In genomic region chr15:89689930-89690275, GRCh38 we compare ENCODE assay signal across 10 cellular contexts. TPM values are rescaled to one million over a fixed set of nuclear protein-coding genes. Genes with fewer than 3 reads are reported as not detected.
DNase-seq lines count a peak whose midpoint lies in the region; ATAC-seq, FAIRE-seq and TF ChIP-seq lines count a peak whose summit lies in the region.
"Not testable (repeated sequence)": the region's sequence is repeated elsewhere in the genome, so short reads cannot be mapped to it uniquely, and the experiment has no call there.
"Had no signal": no experiment of that assay in that cellular context is flagged by ENCODE, and none has a peak within 500 bp of the region (broad histone marks: within the 10 kb centered on the region; RNA-seq: fewer than 3 reads in every experiment).

No MANE protein-coding gene starts in this region.

- not testable (repeated sequence) for H3K27me3 ChIP-seq in BJ (ENCODE audit: control insufficient read depth, insufficient read depth, low read length); IMR-90 (ENCODE audit: control insufficient read depth, insufficient read depth, low read length); esophagus squamous epithelium; HepG2 (ENCODE audit: control insufficient read depth in 1 of 2, insufficient read depth in 2 of 2, low read length in 2 of 2); subcutaneous abdominal adipose tissue (ENCODE audit: control insufficient read depth in 5 of 5, insufficient read depth in 4 of 5, low read length in 5 of 5)
- peaks cover 0 to 22% (median 6%) of the 10 kb centered on the region in 3 experiments for H3K27me3 ChIP-seq in neuronal stem cell (ENCODE audit: control insufficient read depth in 3 of 3, insufficient read depth in 3 of 3, low read depth in 1 of 3, low read length in 3 of 3)

- not testable (repeated sequence) for H2BK120ac ChIP-seq in IMR-90 (ENCODE audit: low read depth, low read length); neuronal stem cell (ENCODE audit: low read depth, low read length)

- not testable (repeated sequence) for H2BK12ac ChIP-seq in neuronal stem cell (ENCODE audit: low read length)

- H3K4me2 ChIP-seq in IMR-90 (ENCODE audit: low read depth, low read length) (peak overlapping the region; percentile 95), HepG2 (ENCODE audit: low read depth, low read length) (peak overlapping the region; percentile 98), neuronal stem cell (ENCODE audit: insufficient read depth, low read length, poor library complexity, severe bottlenecking) (peak overlapping the region; percentile 88)

- H2BK15ac ChIP-seq in IMR-90 (ENCODE audit: low read depth, low read length); neuronal stem cell (ENCODE audit: low read length): not testable (repeated sequence)

- H3K79me2 ChIP-seq in HepG2 (ENCODE audit: insufficient read depth, low read length) = not testable (repeated sequence)

- H3K9ac ChIP-seq in IMR-90 (ENCODE audit: low read depth, low read length) (peak overlapping the region; percentile 71), HepG2 (ENCODE audit: insufficient read depth, low read depth, low read length) (peak overlapping the region; percentile 77), neuronal stem cell (ENCODE audit: low read depth, low read length, poor library complexity) (peak overlapping the region; percentile 86), subcutaneous abdominal adipose tissue (ENCODE audit: low read length in 5 of 5) (peak overlapping the region; percentile 49 to 86 (median 72))

- not testable (repeated sequence) for H4K91ac ChIP-seq in IMR-90 (ENCODE audit: insufficient read depth, low read depth, low read length); neuronal stem cell (ENCODE audit: low read depth, low read length, poor library complexity)

- H2AK5ac ChIP-seq in IMR-90 (ENCODE audit: low read depth, low read length); neuronal stem cell (ENCODE audit: low read depth, low read length): not testable (repeated sequence)

- intact Hi-C loops in IMR-90 (cut with micrococcal nuclease); esophagus squamous epithelium (cut with DNase I): not testable (repeated sequence)
- intact Hi-C loops in HepG2 (cut with micrococcal nuclease; ENCODE audit: unreplicated experiment) = loop anchor here (1.0 kb wide), 1 partner anchor 119 kb away; no protein-coding TSS in a partner anchor

- dilution Hi-C loops in IMR-90 (cut with HindIII; ENCODE audit: low sequenced_read_pairs, unreplicated experiment) = not testable (repeated sequence)

- H4K20me1 ChIP-seq in IMR-90 (ENCODE audit: insufficient read depth, low read length); HepG2 (ENCODE audit: insufficient read depth, low read length): not testable (repeated sequence)

- in situ Hi-C loops in IMR-90 (cut with MboI; ENCODE audit: low sequenced_read_pairs); astrocyte of the spinal cord (cut with HindIII; ENCODE audit: low sequenced_read_pairs); HepG2 (cut with HindIII; ENCODE audit: extremely low pct_ligation_motif_present, low pct_unique_long_range_greater_than_20kb): not testable (repeated sequence)

- H3K4me1 ChIP-seq in IMR-90 (ENCODE audit: control insufficient read depth, insufficient read depth, low read length); neuronal stem cell (ENCODE audit: control insufficient read depth in 2 of 2, insufficient read depth in 1 of 2, low read depth in 1 of 2, low read length in 2 of 2): not testable (repeated sequence)
- peaks cover 5 to 30% (median 19%) of the 10 kb centered on the region in 3 donors for H3K4me1 ChIP-seq in esophagus squamous epithelium
- H3K4me1 ChIP-seq in HepG2 (ENCODE audit: insufficient read depth, low read length) = peaks cover 25% of the 10 kb centered on the region
- H3K4me1 ChIP-seq in subcutaneous abdominal adipose tissue (ENCODE audit: control insufficient read depth in 5 of 5, insufficient read depth in 5 of 5, low read length in 5 of 5) = peaks cover 0 to 61% (median 38%) of the 10 kb centered on the region in 5 donors

- 80% methylated on average over 5 of the region's 15 CpGs; no CpG with 5 or more reads in 1 of the 2 experiments for WGBS in IMR-90 (ENCODE audit: extremely low coverage in 2 of 2, insufficient read length in 1 of 2), 2 experiments
- WGBS in esophagus squamous epithelium, 2 donors = 28 to 30% methylated on average over 15 of the region's 15 CpGs
- 17% methylated on average over 13 of the region's 15 CpGs for WGBS in HepG2 (ENCODE audit: low lambda C conversion rate)
- no CpG with 5 or more reads among the region's 15 CpGs for WGBS in neuronal stem cell (ENCODE audit: extremely low coverage in 2 of 2, insufficient read length in 2 of 2, insufficient replicate concordance in 1 of 2), 2 donors

- not testable (repeated sequence) for TF ChIP-seq POLR2A in IMR-90 (IDR thresholded peaks at IDR 0.05; ENCODE audit: low read depth, low read length); esophagus squamous epithelium (IDR thresholded peaks at IDR 0.05); HepG2 (IDR thresholded peaks at IDR 0.05; ENCODE audit: insufficient read depth in 1 of 2, low read depth in 2 of 2, low read length in 2 of 2)

- H3K9me1 ChIP-seq in IMR-90 (ENCODE audit: insufficient read depth, low read length) = not testable (repeated sequence)

- H3K27ac ChIP-seq in IMR-90 (ENCODE audit: insufficient read depth, low read length) (peak overlapping the region; percentile 25; the same call in 1 of the 2 replicates), esophagus squamous epithelium (peak overlapping the region; percentile 60 to 89 (median 72)), HepG2 (ENCODE audit: extremely low read length, insufficient read depth, low read length) (peak overlapping the region; percentile 68), subcutaneous abdominal adipose tissue (ENCODE audit: low read depth, low read length) (peak overlapping the region; percentile 83)
- H3K27ac ChIP-seq in neuronal stem cell (replicated peaks; ENCODE audit: low read length) = not testable (repeated sequence)

- H3K79me1 ChIP-seq in IMR-90 (ENCODE audit: low read depth in 1 of 2, low read length in 2 of 2); neuronal stem cell (ENCODE audit: low read depth, low read length): not testable (repeated sequence)

- peak overlapping the region; percentile 85 for H4K5ac ChIP-seq in IMR-90 (ENCODE audit: low read depth, low read length)

- BruUV-seq in IMR-90 (replicated peaks; lab: Mats Ljungman, UMichigan); HepG2 (replicated peaks; lab: Mats Ljungman, UMichigan): not testable (repeated sequence)

- not testable (repeated sequence) for H3K9me3 ChIP-seq in IMR-90 (ENCODE audit: control insufficient read depth, insufficient read depth, low read length); esophagus squamous epithelium; HepG2 (ENCODE audit: low read length); neuronal stem cell (replicated peaks in 1 of 2; ENCODE audit: control insufficient read depth in 2 of 2, insufficient read depth in 1 of 2, low read depth in 1 of 2, low read length in 2 of 2); subcutaneous abdominal adipose tissue (ENCODE audit: control insufficient read depth in 5 of 5, low read length in 5 of 5)

- H2BK20ac ChIP-seq in IMR-90 (ENCODE audit: low read depth, low read length) = not testable (repeated sequence)

- not testable (repeated sequence) for TF ChIP-seq CTCF in BJ (IDR thresholded peaks at IDR 0.05; ENCODE audit: insufficient read depth, low read depth, low read length); IMR-90 (conservative IDR thresholded peaks at IDR 0.05; ENCODE audit: low read depth, low read length); WI38 (IDR thresholded peaks at IDR 0.05; ENCODE audit: low read depth, low read length); astrocyte of the spinal cord (IDR thresholded peaks at IDR 0.05; ENCODE audit: low read depth, low read length); esophagus squamous epithelium (IDR thresholded peaks at IDR 0.05); HepG2 (CRISPR knock-in tag; IDR thresholded peaks at IDR 0.05)

- H4K8ac ChIP-seq in IMR-90 (ENCODE audit: low read depth in 2 of 2, low read length in 2 of 2) (peak overlapping the region; percentile 86 to 92), neuronal stem cell (ENCODE audit: low read depth, low read length) (peak overlapping the region; percentile 52)

- not testable (repeated sequence) for TF ChIP-seq RAD21 in IMR-90 (IDR thresholded peaks at IDR 0.05; ENCODE audit: low read length); HepG2 (CRISPR knock-in tag; IDR thresholded peaks at IDR 0.05)

- H3K36me3 ChIP-seq in BJ (ENCODE audit: control insufficient read depth, insufficient read depth, low read length); IMR-90 (ENCODE audit: control insufficient read depth, insufficient read depth, low read length); HepG2 (replicated peaks in 1 of 2; ENCODE audit: control insufficient read depth in 1 of 2, insufficient read depth in 2 of 2, low read length in 2 of 2); neuronal stem cell (replicated peaks in 1 of 2; ENCODE audit: control insufficient read depth in 2 of 2, insufficient read depth in 2 of 2, low read length in 2 of 2); subcutaneous abdominal adipose tissue (ENCODE audit: control insufficient read depth in 5 of 5, insufficient read depth in 5 of 5, low read length in 5 of 5): not testable (repeated sequence)
- H3K36me3 ChIP-seq in esophagus squamous epithelium = peaks cover 0 to 11% (median 0%) of the 10 kb centered on the region in 3 donors

- peak overlapping the region; percentile 80; the same call in 1 of the 2 replicates for H3K14ac ChIP-seq in IMR-90 (replicated peaks; ENCODE audit: low read depth, low read length)
- not testable (repeated sequence) for H3K14ac ChIP-seq in neuronal stem cell (ENCODE audit: low read length)

- H2AFZ ChIP-seq in IMR-90 (replicated peaks; ENCODE audit: low read length, poor library complexity) (peak overlapping the region; percentile 99), HepG2 (ENCODE audit: low read length) (peak overlapping the region; percentile 79), neuronal stem cell (ENCODE audit: low read length) (peak overlapping the region; percentile 90)

- H2BK5ac ChIP-seq in IMR-90 (ENCODE audit: low read depth, low read length, poor library complexity, severe bottlenecking); neuronal stem cell (ENCODE audit: low read length): not testable (repeated sequence)

- H3K4me3 ChIP-seq in BJ (ENCODE audit: low read depth, low read length) (peak overlapping the region; percentile 92), IMR-90 (ENCODE audit: insufficient read depth, low read depth, low read length) (peak overlapping the region; percentile 95), WI38 (ENCODE audit: low read depth, low read length) (peak overlapping the region; percentile 71), astrocyte of the spinal cord (ENCODE audit: low read depth, low read length) (peak overlapping the region; percentile 85), esophagus squamous epithelium (peak overlapping the region; percentile 41 to 95 (median 81)), HepG2 (replicated peaks in 1 of 3; ENCODE audit: insufficient read depth in 1 of 3, low read depth in 2 of 3, low read length in 3 of 3) (peak overlapping the region; percentile 72 to 83 (median 79)), neuronal stem cell (ENCODE audit: low read length in 2 of 2) (peak overlapping the region; percentile 61 to 94), subcutaneous abdominal adipose tissue (ENCODE audit: low read depth in 1 of 5, low read length in 5 of 5) (peak overlapping the region; percentile 83 to 92 (median 88))

- not testable (repeated sequence) for H3K56ac ChIP-seq in IMR-90 (ENCODE audit: extremely low read depth, insufficient read depth, low read length)

- H3K23ac ChIP-seq in IMR-90 (ENCODE audit: low read depth, low read length) (0 out of 2 replicates have a peak overlapping the region, but pooled peaks have one; percentile 11), neuronal stem cell (ENCODE audit: low read depth, low read length, poor library complexity) (peak overlapping the region; percentile 29)

- POLR2A ChIA-PET in BJ (lab: Charles Lee); IMR-90 (lab: Charles Lee; ENCODE audit: unreplicated experiment); HepG2 (lab: Yijun Ruan, JAX): not testable (repeated sequence)

- not testable (repeated sequence) for H3K4ac ChIP-seq in IMR-90 (ENCODE audit: low read depth, low read length); neuronal stem cell (ENCODE audit: low read length)

- TF ChIP-seq EP300 in HepG2 (IDR thresholded peaks at IDR 0.05; ENCODE audit: low read depth in 2 of 2, low read length in 2 of 2); HepG2 (CRISPR knock-in tag; IDR thresholded peaks at IDR 0.05; ENCODE audit: borderline replicate concordance): not testable (repeated sequence)

- H2AK9ac ChIP-seq in IMR-90 (replicated peaks; ENCODE audit: low read depth, low read length, poor library complexity) = not testable (repeated sequence)

- CTCF ChIA-PET in BJ (lab: Yijun Ruan, JAX); IMR-90 (lab: Yijun Ruan, JAX); HepG2 (lab: Yijun Ruan, JAX; ENCODE audit: low intra/inter-chr PET ratio, low total read pairs): not testable (repeated sequence)

- peak overlapping the region; percentile 11 for H3K18ac ChIP-seq in IMR-90 (ENCODE audit: low read depth, low read length)
- not testable (repeated sequence) for H3K18ac ChIP-seq in neuronal stem cell (ENCODE audit: low read length)

- FAIRE-seq in HepG2 (lab: Jason Lieb, UNC) = not testable (repeated sequence)

- not testable (repeated sequence) for ATAC-seq in IMR-90 (ENCODE audit: low read depth); HepG2

- DNase-seq in BJ (ENCODE audit: low read depth); IMR-90; astrocyte of the spinal cord (ENCODE audit: low read depth, low spot score); esophagus squamous epithelium (lab: John Stamatoyannopoulos, UW); HepG2 (ENCODE audit: low spot score); neuronal stem cell (ENCODE audit: low spot score): not testable (repeated sequence)

RNA-seq across cellular contexts. Expression of gene PEX11A, which starts 0.7 kb away (rescaled TPM):
- polyA plus RNA-seq in BJ (2011; rRNA removed) (8.5 and 8.9 TPM in 2 replicates), IMR-90 (2012; rRNA removed) (3.3 and 4.2 TPM in 2 replicates), HepG2 (2011; rRNA removed) (9.9 and 10.2 TPM in 2 replicates)
- polyA minus RNA-seq in BJ (2011; rRNA and poly(A)+ RNA removed) = 3.7 and 5.1 TPM in 2 replicates
- total RNA-seq in IMR-90 (2012; rRNA removed) (7.8 and 10.2 TPM in 2 replicates), esophagus squamous epithelium (1 to 10 TPM; 3.1 to 6.7 (median 5.6) TPM), HepG2 (2016; rRNA removed; fragmentation: Illumina TruSeq; extraction: Trizol) (13.9 and 15.1 TPM in 2 replicates)
- polyA plus RNA-seq in IMR-90 (2012; cell fraction: cytosol; rRNA removed) = 2.0 and 3.7 TPM in 2 replicates
- polyA plus RNA-seq in IMR-90 (2012; cell fraction: nucleus; rRNA removed; ENCODE audit: low replicate concordance) = 0.86 and 2.9 TPM in 2 replicates
- 4.7 and 7.4 TPM in 2 replicates for total RNA-seq in HepG2 (2016; cell fraction: cytosol; rRNA removed; fragmentation: Illumina TruSeq; extraction: Trizol; ENCODE audit: low read depth)
- 13.4 and 17.5 TPM in 2 replicates for total RNA-seq in HepG2 (2016; cell fraction: insoluble cytoplasmic fraction; rRNA removed; fragmentation: Illumina TruSeq; extraction: Trizol)
- total RNA-seq in HepG2 (2016; cell fraction: membrane; rRNA removed; fragmentation: Illumina TruSeq; extraction: Trizol) = 13.1 and 13.3 TPM in 2 replicates
- total RNA-seq in HepG2 (2016; cell fraction: nucleus; rRNA removed; fragmentation: Illumina TruSeq; extraction: Trizol) = 10.3 and 14.3 TPM in 2 replicates
- 6.7 and 8.8 TPM in 2 replicates for polyA plus RNA-seq in HepG2 (2011; cell fraction: cytosol; rRNA removed)
- polyA plus RNA-seq in HepG2 (2011; cell fraction: nucleus; rRNA removed) = 3.8 and 4.1 TPM in 2 replicates
- polyA plus RNA-seq in HepG2 (2012) = 7.1 and 12.4 TPM in 2 replicates
- polyA plus RNA-seq in HepG2 (2016; cell fraction: cytosol; fragmentation: Illumina TruSeq; extraction: Trizol; ENCODE audit: low read depth) = 4.6 and 5.2 TPM in 2 replicates
- polyA plus RNA-seq in HepG2 (2016; cell fraction: insoluble cytoplasmic fraction; fragmentation: Illumina TruSeq; extraction: Trizol; ENCODE audit: low read depth) = 11.8 and 13.2 TPM in 2 replicates
- polyA plus RNA-seq in HepG2 (2016; cell fraction: membrane; fragmentation: Illumina TruSeq; extraction: Trizol; ENCODE audit: low read depth) = 7.2 and 9.6 TPM in 2 replicates
- 20.5 and 22.2 TPM in 2 replicates for polyA plus RNA-seq in HepG2 (2016; cell fraction: nucleus; fragmentation: Illumina TruSeq; extraction: Trizol; ENCODE audit: insufficient read depth, low read depth)
- polyA minus RNA-seq in HepG2 (2011; rRNA and poly(A)+ RNA removed; ENCODE audit: low replicate concordance) = 11.1 and 11.3 TPM in 2 replicates
- 6.5 and 7.1 TPM in 2 replicates for polyA minus RNA-seq in HepG2 (2011; cell fraction: cytosol; rRNA and poly(A)+ RNA removed)
- polyA minus RNA-seq in HepG2 (2011; cell fraction: nucleus; rRNA and poly(A)+ RNA removed) = 4.8 and 7.3 TPM in 2 replicates
- 5.4 TPM for polyA plus RNA-seq in neuronal stem cell (2013, experiment 1 of 2)
- polyA plus RNA-seq in neuronal stem cell (2013, experiment 2 of 2) = 4.5 TPM

RNA-seq across cellular contexts. Expression of gene WDR93, which starts 0.7 kb away (rescaled TPM):
- polyA plus RNA-seq in BJ (2011; rRNA removed) = 0.15 and 0.17 TPM in 2 replicates
- not detected in 2 replicates for polyA minus RNA-seq in BJ (2011; rRNA and poly(A)+ RNA removed)
- total RNA-seq in IMR-90 (2012; rRNA removed) = not detected in 2 replicates
- not detected in 2 replicates for polyA plus RNA-seq in IMR-90 (2012; rRNA removed)
- not detected in 2 replicates for polyA plus RNA-seq in IMR-90 (2012; cell fraction: cytosol; rRNA removed)
- polyA plus RNA-seq in IMR-90 (2012; cell fraction: nucleus; rRNA removed; ENCODE audit: low replicate concordance) = 0.03 TPM in 1 of 2 replicates, not detected in the other
- not detected for total RNA-seq in esophagus squamous epithelium
- not detected in 2 replicates for total RNA-seq in HepG2 (2016; rRNA removed; fragmentation: Illumina TruSeq; extraction: Trizol)
- total RNA-seq in HepG2 (2016; cell fraction: cytosol; rRNA removed; fragmentation: Illumina TruSeq; extraction: Trizol; ENCODE audit: low read depth) = not detected in 2 replicates
- total RNA-seq in HepG2 (2016; cell fraction: insoluble cytoplasmic fraction; rRNA removed; fragmentation: Illumina TruSeq; extraction: Trizol) = 0.06 TPM in 1 of 2 replicates, not detected in the other
- not detected in 2 replicates for total RNA-seq in HepG2 (2016; cell fraction: membrane; rRNA removed; fragmentation: Illumina TruSeq; extraction: Trizol)
- total RNA-seq in HepG2 (2016; cell fraction: nucleus; rRNA removed; fragmentation: Illumina TruSeq; extraction: Trizol) = not detected in 2 replicates
- polyA plus RNA-seq in HepG2 (2011; rRNA removed) = 0.07 and 0.08 TPM in 2 replicates
- 0.03 and 0.05 TPM in 2 replicates for polyA plus RNA-seq in HepG2 (2011; cell fraction: cytosol; rRNA removed)
- not detected in 2 replicates for polyA plus RNA-seq in HepG2 (2011; cell fraction: nucleus; rRNA removed)
- not detected in 2 replicates for polyA plus RNA-seq in HepG2 (2012)
- not detected in 2 replicates for polyA plus RNA-seq in HepG2 (2016; cell fraction: cytosol; fragmentation: Illumina TruSeq; extraction: Trizol; ENCODE audit: low read depth)
- not detected in 2 replicates for polyA plus RNA-seq in HepG2 (2016; cell fraction: insoluble cytoplasmic fraction; fragmentation: Illumina TruSeq; extraction: Trizol; ENCODE audit: low read depth)
- not detected in 2 replicates for polyA plus RNA-seq in HepG2 (2016; cell fraction: membrane; fragmentation: Illumina TruSeq; extraction: Trizol; ENCODE audit: low read depth)
- polyA plus RNA-seq in HepG2 (2016; cell fraction: nucleus; fragmentation: Illumina TruSeq; extraction: Trizol; ENCODE audit: insufficient read depth, low read depth) = not detected in 2 replicates
- 0.14 TPM in 1 of 2 replicates, not detected in the other for polyA minus RNA-seq in HepG2 (2011; rRNA and poly(A)+ RNA removed; ENCODE audit: low replicate concordance)
- polyA minus RNA-seq in HepG2 (2011; cell fraction: cytosol; rRNA and poly(A)+ RNA removed) = not detected in 2 replicates
- polyA minus RNA-seq in HepG2 (2011; cell fraction: nucleus; rRNA and poly(A)+ RNA removed) = not detected in 2 replicates
- 0.26 TPM for polyA plus RNA-seq in neuronal stem cell (2013, experiment 1 of 2)
- 0.29 TPM for polyA plus RNA-seq in neuronal stem cell (2013, experiment 2 of 2)
- total RNA-seq: esophagus mucosa, left lobe of liver had no signal

RNA-seq across cellular contexts. Expression of gene PLIN1, which starts 10.7 kb away (rescaled TPM):
- polyA plus RNA-seq in BJ (2011; rRNA removed) = 0.06 and 0.07 TPM in 2 replicates
- polyA minus RNA-seq in BJ (2011; rRNA and poly(A)+ RNA removed) = not detected in 2 replicates
- total RNA-seq in IMR-90 (2012; rRNA removed) = under 0.01 TPM in 2 replicates
- polyA plus RNA-seq in IMR-90 (2012; rRNA removed) = 0.07 and 0.09 TPM in 2 replicates
- polyA plus RNA-seq in IMR-90 (2012; cell fraction: cytosol; rRNA removed) = 0.05 TPM in 1 of 2 replicates, not detected in the other
- 0.29 and 0.34 TPM in 2 replicates for polyA plus RNA-seq in IMR-90 (2012; cell fraction: nucleus; rRNA removed; ENCODE audit: low replicate concordance)
- 1 to 10 TPM in 2 of 4 donors, under 1 TPM in 2; 0.26 to 3.6 (median 0.91) TPM for total RNA-seq in esophagus squamous epithelium
- total RNA-seq in HepG2 (2016; rRNA removed; fragmentation: Illumina TruSeq; extraction: Trizol) = 0.73 and 1.2 TPM in 2 replicates
- 0.71 TPM in 2 replicates for total RNA-seq in HepG2 (2016; cell fraction: cytosol; rRNA removed; fragmentation: Illumina TruSeq; extraction: Trizol; ENCODE audit: low read depth)
- 0.65 and 1.4 TPM in 2 replicates for total RNA-seq in HepG2 (2016; cell fraction: insoluble cytoplasmic fraction; rRNA removed; fragmentation: Illumina TruSeq; extraction: Trizol)
- total RNA-seq in HepG2 (2016; cell fraction: membrane; rRNA removed; fragmentation: Illumina TruSeq; extraction: Trizol) = 0.34 and 0.76 TPM in 2 replicates
- total RNA-seq in HepG2 (2016; cell fraction: nucleus; rRNA removed; fragmentation: Illumina TruSeq; extraction: Trizol) = 1.3 TPM in 2 replicates
- 0.74 and 0.78 TPM in 2 replicates for polyA plus RNA-seq in HepG2 (2011; rRNA removed)
- polyA plus RNA-seq in HepG2 (2011; cell fraction: cytosol; rRNA removed) = 0.16 and 0.60 TPM in 2 replicates
- polyA plus RNA-seq in HepG2 (2011; cell fraction: nucleus; rRNA removed) = 1.6 and 2.1 TPM in 2 replicates
- 0.49 and 0.54 TPM in 2 replicates for polyA plus RNA-seq in HepG2 (2012)
- 1.5 and 1.7 TPM in 2 replicates for polyA plus RNA-seq in HepG2 (2016; cell fraction: cytosol; fragmentation: Illumina TruSeq; extraction: Trizol; ENCODE audit: low read depth)
- polyA plus RNA-seq in HepG2 (2016; cell fraction: insoluble cytoplasmic fraction; fragmentation: Illumina TruSeq; extraction: Trizol; ENCODE audit: low read depth) = 0.97 and 1.0 TPM in 2 replicates
- 0.22 and 0.55 TPM in 2 replicates for polyA plus RNA-seq in HepG2 (2016; cell fraction: membrane; fragmentation: Illumina TruSeq; extraction: Trizol; ENCODE audit: low read depth)
- 3.1 and 3.5 TPM in 2 replicates for polyA plus RNA-seq in HepG2 (2016; cell fraction: nucleus; fragmentation: Illumina TruSeq; extraction: Trizol; ENCODE audit: insufficient read depth, low read depth)
- 0.49 TPM in 1 of 2 replicates, not detected in the other for polyA minus RNA-seq in HepG2 (2011; rRNA and poly(A)+ RNA removed; ENCODE audit: low replicate concordance)
- polyA minus RNA-seq in HepG2 (2011; cell fraction: cytosol; rRNA and poly(A)+ RNA removed) = not detected in 2 replicates
- 0.87 and 1.4 TPM in 2 replicates for polyA minus RNA-seq in HepG2 (2011; cell fraction: nucleus; rRNA and poly(A)+ RNA removed)
- 0.13 TPM for polyA plus RNA-seq in neuronal stem cell (2013, experiment 1 of 2)
- 0.24 TPM for polyA plus RNA-seq in neuronal stem cell (2013, experiment 2 of 2)

RNA-seq across cellular contexts. Expression of gene KIF7, which starts 34.6 kb away (rescaled TPM):
- 5.4 and 7.5 TPM in 2 replicates for polyA plus RNA-seq in BJ (2011; rRNA removed)
- polyA minus RNA-seq in BJ (2011; rRNA and poly(A)+ RNA removed) = 3.3 and 4.5 TPM in 2 replicates
- 5.0 and 5.3 TPM in 2 replicates for total RNA-seq in IMR-90 (2012; rRNA removed)
- 9.0 and 11.5 TPM in 2 replicates for polyA plus RNA-seq in IMR-90 (2012; rRNA removed)
- polyA plus RNA-seq in IMR-90 (2012; cell fraction: cytosol; rRNA removed) = 9.8 and 11.1 TPM in 2 replicates
- polyA plus RNA-seq in IMR-90 (2012; cell fraction: nucleus; rRNA removed; ENCODE audit: low replicate concordance) = 23.2 and 40.4 TPM in 2 replicates
- total RNA-seq in esophagus squamous epithelium = 1 to 10 TPM in 1 of 4 donors, under 1 TPM in 3; 0.35 to 3.4 (median 0.54) TPM
- 4.4 and 6.2 TPM in 2 replicates for total RNA-seq in HepG2 (2016; rRNA removed; fragmentation: Illumina TruSeq; extraction: Trizol)
- total RNA-seq in HepG2 (2016; cell fraction: cytosol; rRNA removed; fragmentation: Illumina TruSeq; extraction: Trizol; ENCODE audit: low read depth) = 0.26 and 0.40 TPM in 2 replicates
- total RNA-seq in HepG2 (2016; cell fraction: insoluble cytoplasmic fraction; rRNA removed; fragmentation: Illumina TruSeq; extraction: Trizol) = 3.6 and 6.7 TPM in 2 replicates
- 0.65 and 0.86 TPM in 2 replicates for total RNA-seq in HepG2 (2016; cell fraction: membrane; rRNA removed; fragmentation: Illumina TruSeq; extraction: Trizol)
- total RNA-seq in HepG2 (2016; cell fraction: nucleus; rRNA removed; fragmentation: Illumina TruSeq; extraction: Trizol) = 4.7 and 7.0 TPM in 2 replicates
- 1.5 and 2.2 TPM in 2 replicates for polyA plus RNA-seq in HepG2 (2011; rRNA removed)
- 1.0 and 1.3 TPM in 2 replicates for polyA plus RNA-seq in HepG2 (2011; cell fraction: cytosol; rRNA removed)
- polyA plus RNA-seq in HepG2 (2011; cell fraction: nucleus; rRNA removed) = 7.0 and 11.6 TPM in 2 replicates
- 1.1 and 1.2 TPM in 2 replicates for polyA plus RNA-seq in HepG2 (2012)
- polyA plus RNA-seq in HepG2 (2016; cell fraction: cytosol; fragmentation: Illumina TruSeq; extraction: Trizol; ENCODE audit: low read depth) = 0.14 and 0.16 TPM in 2 replicates
- polyA plus RNA-seq in HepG2 (2016; cell fraction: insoluble cytoplasmic fraction; fragmentation: Illumina TruSeq; extraction: Trizol; ENCODE audit: low read depth) = 3.4 and 4.0 TPM in 2 replicates
- polyA plus RNA-seq in HepG2 (2016; cell fraction: membrane; fragmentation: Illumina TruSeq; extraction: Trizol; ENCODE audit: low read depth) = 0.29 and 0.38 TPM in 2 replicates
- 12.8 and 16.5 TPM in 2 replicates for polyA plus RNA-seq in HepG2 (2016; cell fraction: nucleus; fragmentation: Illumina TruSeq; extraction: Trizol; ENCODE audit: insufficient read depth, low read depth)
- polyA minus RNA-seq in HepG2 (2011; rRNA and poly(A)+ RNA removed; ENCODE audit: low replicate concordance) = 0.21 and 4.1 TPM in 2 replicates
- polyA minus RNA-seq in HepG2 (2011; cell fraction: cytosol; rRNA and poly(A)+ RNA removed) = 0.89 and 1.2 TPM in 2 replicates
- polyA minus RNA-seq in HepG2 (2011; cell fraction: nucleus; rRNA and poly(A)+ RNA removed) = 3.3 and 3.5 TPM in 2 replicates
- 6.3 TPM for polyA plus RNA-seq in neuronal stem cell (2013, experiment 1 of 2)
- 6.6 TPM for polyA plus RNA-seq in neuronal stem cell (2013, experiment 2 of 2)
